28 cellular contexts compared by ENCODE assay signal in genomic region chr1:67825596-67825995, GRCh38. TPM values are rescaled to one million over a fixed set of nuclear protein-coding genes. Genes with fewer than 3 reads are reported as not detected.
"Had no signal": no experiment of that assay in that cellular context is flagged by ENCODE, and none has a peak within 500 bp of the region (broad histone marks: within the 10 kb centered on the region; RNA-seq: fewer than 3 reads in every experiment).

No MANE protein-coding gene starts in this region.

- H3K36me3 Mint-ChIP-seq: activated naive CD4-positive, alpha-beta T cell treated with anti-CD3 and anti-CD28 coated beads, Interleukin-2, amount 50 U/mL, for 72 hours had no signal

- DNase-seq: activated CD4-positive, alpha-beta T cell treated with anti-CD3 and anti-CD28 coated beads for 36 hours; activated CD4-positive, alpha-beta T cell treated with anti-CD3 and anti-CD28 coated beads, Interleukin-2, amount 10 ng/mL, durations not matched to agents 7 days and 5 days; activated CD4-positive, alpha-beta T cell treated with anti-CD3 and anti-CD28 coated beads, Interleukin-2, amount 50 U/mL, for 48 hours; activated CD8-positive, alpha-beta T cell treated with anti-CD3 and anti-CD28 coated beads, Interleukin-2, amount 10 ng/mL, durations not matched to agents 7 days and 5 days; activated gamma-delta T cell treated with Interleukin-2 at 50 U/mL for 16 hours; activated naive CD4-positive, alpha-beta T cell treated with anti-CD3 and anti-CD28 coated beads for 36 hours; activated T-cell treated with anti-CD3 and anti-CD28 coated beads, Interleukin-2, amount 50 U/mL, for 24 hours; adrenal gland; body of pancreas; caudate nucleus; cerebellar nuclear complex; NCI-H1092 treated with DMSO at 0.1 percent for 48 hours; NCI-H146; NCI-H187 treated with DMSO at 0.1 percent for 48 hours; NCI-H2081; NCI-H2171 treated with DMSO at 0.1 percent for 48 hours; NCI-H2227 treated with DMSO at 0.1 percent for 48 hours; NCI-H446 treated with DMSO at 0.1 percent for 48 hours; NCI-H524; SHP77 treated with DMSO at 0.1 percent for 48 hours; SK-N-SH had no signal

- H3K27me3 ChIP-seq: adrenal gland, body of pancreas, SJSA1 had no signal

- H3K4me2 ChIP-seq: KMS-11, SK-N-SH had no signal

- H3K4me3 ChIP-seq: adrenal gland, body of pancreas, SJSA1 had no signal

- H3K9me3 Mint-ChIP-seq: activated CD4-positive, alpha-beta T cell treated with anti-CD3 and anti-CD28 coated beads, Interleukin-2, amount 10 ng/mL, durations not matched to agents 7 days and 5 days; activated naive CD4-positive, alpha-beta T cell treated with anti-CD3 and anti-CD28 coated beads for 36 hours; activated naive CD4-positive, alpha-beta T cell treated with anti-CD3 and anti-CD28 coated beads, Interleukin-2, amount 50 U/mL, for 72 hours; activated T-cell treated with anti-CD3 and anti-CD28 coated beads, Interleukin-2, amount 50 U/mL, for 24 hours; T-helper 1 cell treated with Interleukin-12 subunit alpha and Interleukin-12 subunit beta and Interleukin-4 antibody, amounts not matched to agents 30 μg/mL and 1 μg/mL, for 36 hours; T-helper 2 cell treated with Interferon-gamma antibody and Interleukin-4, amounts not matched to agents 5 μg/mL and 100 μg/mL, for 36 hours had no signal

- H3K9me3 ChIP-seq: adrenal gland, body of pancreas, SJSA1, SK-N-SH had no signal

- ATAC-seq: activated CD4-positive, alpha-beta T cell treated with anti-CD3 and anti-CD28 coated beads for 36 hours; activated CD4-positive, CD25-positive, alpha-beta regulatory T cell treated with anti-CD3 and anti-CD28 coated beads, Interleukin-2, amount 50 U/mL, for 24 hours; activated CD8-positive, alpha-beta T cell treated with anti-CD3 and anti-CD28 coated beads, Interleukin-2, amount 10 ng/mL, durations not matched to agents 7 days and 5 days; activated naive CD4-positive, alpha-beta T cell treated with anti-CD3 and anti-CD28 coated beads, Interleukin-2, amount 50 U/mL, for 72 hours; body of pancreas; Panc1 had no signal

- H3K4me1 Mint-ChIP-seq: activated CD4-positive, alpha-beta T cell treated with anti-CD3 and anti-CD28 coated beads for 36 hours; activated CD4-positive, alpha-beta T cell treated with anti-CD3 and anti-CD28 coated beads, Interleukin-2, amount 10 ng/mL, durations not matched to agents 7 days and 5 days had no signal

- H3K36me3 ChIP-seq: adrenal gland had no signal

- H3K27ac Mint-ChIP-seq: activated CD4-positive, alpha-beta T cell treated with anti-CD3 and anti-CD28 coated beads for 36 hours; activated CD4-positive, alpha-beta T cell treated with anti-CD3 and anti-CD28 coated beads, Interleukin-2, amount 10 ng/mL, durations not matched to agents 7 days and 5 days; activated CD8-positive, alpha-beta T cell treated with anti-CD3 and anti-CD28 coated beads, Interleukin-2, amount 10 ng/mL, durations not matched to agents 7 days and 5 days; activated naive CD4-positive, alpha-beta T cell treated with anti-CD3 and anti-CD28 coated beads for 36 hours; activated naive CD4-positive, alpha-beta T cell treated with anti-CD3 and anti-CD28 coated beads, Interleukin-2, amount 50 U/mL, for 72 hours; activated T-cell treated with anti-CD3 and anti-CD28 coated beads, Interleukin-2, amount 50 U/mL, for 24 hours; T-helper 1 cell treated with Interleukin-12 subunit alpha and Interleukin-12 subunit beta and Interleukin-4 antibody, amounts not matched to agents 30 μg/mL and 1 μg/mL, for 36 hours; T-helper 2 cell treated with Interferon-gamma antibody and Interleukin-4, amounts not matched to agents 5 μg/mL and 100 μg/mL, for 36 hours had no signal

- H3K27ac ChIP-seq: adrenal gland, body of pancreas, KMS-11, SJSA1 had no signal

- H3K4me3 Mint-ChIP-seq: activated CD4-positive, alpha-beta T cell treated with anti-CD3 and anti-CD28 coated beads for 36 hours; activated CD4-positive, alpha-beta T cell treated with anti-CD3 and anti-CD28 coated beads, Interleukin-2, amount 10 ng/mL, durations not matched to agents 7 days and 5 days; activated CD8-positive, alpha-beta T cell treated with anti-CD3 and anti-CD28 coated beads, Interleukin-2, amount 10 ng/mL, durations not matched to agents 7 days and 5 days; activated naive CD4-positive, alpha-beta T cell treated with anti-CD3 and anti-CD28 coated beads for 36 hours; activated T-cell treated with anti-CD3 and anti-CD28 coated beads, Interleukin-2, amount 50 U/mL, for 24 hours; T-helper 1 cell treated with Interleukin-12 subunit alpha and Interleukin-12 subunit beta and Interleukin-4 antibody, amounts not matched to agents 30 μg/mL and 1 μg/mL, for 36 hours; T-helper 2 cell treated with Interferon-gamma antibody and Interleukin-4, amounts not matched to agents 5 μg/mL and 100 μg/mL, for 36 hours had no signal

- H3K9ac ChIP-seq: KMS-11, SK-N-SH had no signal

RNA-seq across cellular contexts. Expression of gene GNG12, which starts 7.7 kb away (rescaled TPM):
- total RNA-seq: activated CD8-positive, alpha-beta T cell treated with anti-CD3 and anti-CD28 coated beads, Interleukin-2, amount 10 ng/mL, durations not matched to agents 7 days and 5 days had no signal
